Comparison of ENCODE assay signal across 24 cellular contexts in genomic region chr1:85319931-85320330, GRCh38. TPM values are rescaled to one million over a fixed set of nuclear protein-coding genes. Genes with fewer than 3 reads are reported as not detected.
DNase-seq lines count a peak whose midpoint lies in the region; ATAC-seq and TF ChIP-seq lines count a peak whose summit lies in the region.
"Had no signal": no experiment of that assay in that cellular context is flagged by ENCODE, and none has a peak within 500 bp of the region (broad histone marks: within the 10 kb centered on the region; RNA-seq: fewer than 3 reads in every experiment).

No MANE protein-coding gene starts in this region.

- H3K36me3 Mint-ChIP-seq in Calu3 (ENCODE audit: insufficient read depth, unreplicated experiment) = peaks cover 27% of the 10 kb centered on the region
- H3K36me3 Mint-ChIP-seq: CD4-positive, CD25-positive, alpha-beta regulatory T cell had no signal

- no peak overlapping the region for H3K4me3 Mint-ChIP-seq in Calu3 (ENCODE audit: low read depth, unreplicated experiment)
- H3K4me3 Mint-ChIP-seq: activated naive CD4-positive, alpha-beta T cell treated with anti-CD3 and anti-CD28 coated beads for 36 hours; activated T-cell treated with anti-CD3 and anti-CD28 coated beads, Interleukin-2, amount 50 U/mL, for 4 hours; CD4-positive, CD25-positive, alpha-beta regulatory T cell had no signal

- DNase-seq in Calu3 (no peak), Panc1 (ENCODE audit: low read depth, low spot score) (no peak), epithelial cell of esophagus (ENCODE audit: low read depth) (peak; percentile 75), putamen (ENCODE audit: low spot score) (no peak), NCI-H446 treated with DMSO at 0.1 percent for 48 hours (lab: John Stamatoyannopoulos, UW) (no peak), T-helper 9 cell (no peak)
- DNase-seq: activated T-cell treated with anti-CD3 and anti-CD28 coated beads, Interleukin-2, amount 50 U/mL, for 4 hours; amygdala; caudate nucleus; CD4-positive, CD25-positive, alpha-beta regulatory T cell; GDM1; hypothalamus; KG1; lower lobe of right lung; NCI-H146; NCI-H524 treated with DMSO at 0.1 percent for 48 hours; nucleus accumbens; stomach; T1000; upper lobe of left lung had no signal

- peaks cover 48% of the 10 kb centered on the region for H3K4me1 Mint-ChIP-seq in Calu3 (ENCODE audit: low read depth, unreplicated experiment)
- H3K4me1 Mint-ChIP-seq: CD4-positive, CD25-positive, alpha-beta regulatory T cell had no signal

- in situ Hi-C loops in Panc1 (cut with HindIII; ENCODE audit: low pct_unique_long_range_greater_than_20kb, low sequenced_read_pairs) = loop anchor here (25.0 kb wide), 1 partner anchor 367 kb away; no protein-coding TSS in a partner anchor

- H3K36me3 ChIP-seq in Panc1 (ENCODE audit: control insufficient read depth, insufficient read depth, low read length) = peaks cover 6% of the 10 kb centered on the region
- H3K36me3 ChIP-seq in parathyroid adenoma (ENCODE audit: control insufficient read depth, insufficient read depth, low read length) = no peaks in the 10 kb centered on the region
- H3K36me3 ChIP-seq: lower lobe of right lung, right atrium auricular region, upper lobe of left lung had no signal

- POLR2A ChIA-PET in Panc1 (lab: Charles Lee) = interaction anchor here (0.7 kb wide), 1 partner anchor 857 kb away, joined by 6 read pairs; no protein-coding TSS in a partner anchor

- no peaks in the 10 kb centered on the region for H3K27me3 ChIP-seq in Panc1 (ENCODE audit: control insufficient read depth, insufficient read depth, low read length)
- H3K27me3 ChIP-seq in parathyroid adenoma (ENCODE audit: control insufficient read depth, insufficient read depth, low read length) = no peaks in the 10 kb centered on the region
- H3K27me3 ChIP-seq: right atrium auricular region, stomach, upper lobe of left lung had no signal

- ATAC-seq in Panc1 (no peak), HG03342 (IDR thresholded peaks at IDR 0.05; ENCODE audit: unreplicated experiment) (no peak)
- ATAC-seq: lower lobe of right lung had no signal

- intact Hi-C loops in Calu3 (cut with micrococcal nuclease; ENCODE audit: unreplicated experiment) = no loop called here
- intact Hi-C loops in Panc1 (cut with micrococcal nuclease; ENCODE audit: unreplicated experiment) = no loop called here

- H3K4me2 ChIP-seq in parathyroid adenoma (ENCODE audit: low read length) = no peak overlapping the region

- H3K79me2 ChIP-seq in parathyroid adenoma = no peaks in the 10 kb centered on the region

- no peak overlapping the region for H3K9ac ChIP-seq in parathyroid adenoma

- no TSS peak for BruUV-seq in Calu3 (replicated peaks; lab: Mats Ljungman, UMichigan)
- TSS peak; percentile 64 for BruUV-seq in Panc1 (replicated peaks; lab: Mats Ljungman, UMichigan)

- H3K4me1 ChIP-seq in Panc1 (ENCODE audit: control insufficient read depth, insufficient read depth, low read length) = peaks cover 36% of the 10 kb centered on the region
- H3K4me1 ChIP-seq in parathyroid adenoma = peaks cover 3% of the 10 kb centered on the region
- H3K4me1 ChIP-seq: stomach had no signal

- no peaks in the 10 kb centered on the region for H3K9me3 Mint-ChIP-seq in Calu3 (ENCODE audit: low read depth, unreplicated experiment)
- H3K9me3 Mint-ChIP-seq: activated naive CD4-positive, alpha-beta T cell treated with anti-CD3 and anti-CD28 coated beads for 36 hours; activated T-cell treated with anti-CD3 and anti-CD28 coated beads, Interleukin-2, amount 50 U/mL, for 4 hours had no signal

- H3K9me3 ChIP-seq in Panc1 (ENCODE audit: control insufficient read depth, insufficient read depth, low read depth, low read length) (no peaks in the 10 kb centered on the region), parathyroid adenoma (ENCODE audit: control insufficient read depth, low read length) (no peaks in the 10 kb centered on the region)
- H3K9me3 ChIP-seq: lower lobe of right lung, right atrium auricular region, stomach, upper lobe of left lung had no signal

- H3K27me3 Mint-ChIP-seq in Calu3 (ENCODE audit: unreplicated experiment) = no peaks in the 10 kb centered on the region

- H3K27ac Mint-ChIP-seq in Calu3 (ENCODE audit: unreplicated experiment) = peak overlapping the region; percentile 48
- H3K27ac Mint-ChIP-seq: activated naive CD4-positive, alpha-beta T cell treated with anti-CD3 and anti-CD28 coated beads for 36 hours; CD4-positive, CD25-positive, alpha-beta regulatory T cell had no signal

- H3K27ac ChIP-seq in Panc1 (ENCODE audit: low read length) (peak overlapping the region; percentile 56), parathyroid adenoma (peak overlapping the region; percentile 61)
- H3K27ac ChIP-seq: lower lobe of right lung, right atrium auricular region, stomach had no signal

- no peak overlapping the region for H2AFZ ChIP-seq in parathyroid adenoma

- CTCF ChIA-PET in Calu3 (lab: Charles Lee) (interaction anchor here (0.8 kb wide), 1 partner anchor 18 kb away, joined by 4 read pairs; no protein-coding TSS in a partner anchor), Panc1 (lab: Charles Lee) (no interaction called here)

- TF ChIP-seq CTCF in Calu3 (IDR thresholded peaks at IDR 0.05; ENCODE audit: unreplicated experiment) = no peak
- no peak for TF ChIP-seq CTCF in Panc1 (IDR thresholded peaks at IDR 0.05)
- TF ChIP-seq CTCF in epithelial cell of esophagus (IDR thresholded peaks at IDR 0.05; ENCODE audit: insufficient read depth, low read depth, low read length, missing control alignments) = no peak
- no peak for TF ChIP-seq CTCF in parathyroid adenoma (IDR thresholded peaks at IDR 0.05)

- H3K4me3 ChIP-seq in Panc1 (ENCODE audit: low read depth in 2 of 2, low read length in 2 of 2) (no peak overlapping the region), epithelial cell of esophagus (ENCODE audit: low read length) (no peak overlapping the region), parathyroid adenoma (ENCODE audit: low read depth, low read length) (no peak overlapping the region)
- H3K4me3 ChIP-seq: lower lobe of right lung, right atrium auricular region, stomach, upper lobe of left lung had no signal

RNA-seq across cellular contexts. Expression of gene BCL10, which starts 43.5 kb away (rescaled TPM):
- total RNA-seq in Calu3 (2022) (57.7 and 59.1 TPM in 2 replicates), Panc1 (2021; ENCODE audit: unreplicated experiment) (69.9 TPM)
- 32.8 TPM for polyA plus RNA-seq in Panc1 (2012; ENCODE audit: insufficient read length)
